Comparison of ENCODE assay signal across 1 cellular context in genomic region chr10:79347894-79348639, GRCh38.
TF ChIP-seq lines count a peak whose summit lies in the region.

No MANE protein-coding gene starts in this region.

TF ChIP-seq in GM12878, 131 proteins besides CTCF, POLR2A, EP300 and RAD21 (continued from another document):
- TF ChIP-seq REST (IDR thresholded peaks at IDR 0.05; ENCODE audit: low read depth, low read length) (no peak), CBX5 (IDR thresholded peaks at IDR 0.05; ENCODE audit: low read depth) (no peak), IRF3 (IDR thresholded peaks at IDR 0.05) (no peak), CHD4 (IDR thresholded peaks at IDR 0.05) (no peak), BCL11A (IDR thresholded peaks at IDR 0.05; ENCODE audit: low read depth, low read length) (no peak)
